19 cellular contexts compared by ENCODE assay signal in genomic region chr2:95333056-95333455, GRCh38. TPM values are rescaled to one million over a fixed set of nuclear protein-coding genes. Genes with fewer than 3 reads are reported as not detected.
"Had no signal": no experiment of that assay in that cellular context is flagged by ENCODE, and none has a peak within 500 bp of the region (broad histone marks: within the 10 kb centered on the region; RNA-seq: fewer than 3 reads in every experiment).

No MANE protein-coding gene starts in this region.

- H3K27me3 ChIP-seq: ascending aorta, gastroesophageal sphincter had no signal

- H3K27ac Mint-ChIP-seq: activated naive CD4-positive, alpha-beta T cell treated with anti-CD3 and anti-CD28 coated beads for 36 hours; activated T-helper 2 cell treated with anti-CD3 and anti-CD28 coated beads, Interferon-gamma antibody, Interleukin-2, Interleukin-4, amounts not matched to agents 10 μg/mL and 5 μg/mL and 100 μg/mL, durations not matched to agents 14 hours and 24 hours and 36 hours; natural killer cell treated with Interleukin-12 subunit alpha and Interleukin-12 subunit beta and Interleukin-15 and Interleukin-18, amount 100 ng/mL, for 72 hours; progenitor cell of endocrine pancreas had no signal

- H3K4me1 ChIP-seq: ascending aorta, left lung had no signal

- DNase-seq: activated CD4-positive, alpha-beta T cell treated with anti-CD3 and anti-CD28 coated beads, Interleukin-2, amount 50 U/mL, for 48 hours; activated naive CD4-positive, alpha-beta T cell treated with anti-CD3 and anti-CD28 coated beads for 36 hours; erythroblast; heart right ventricle; mesendoderm; nucleus accumbens; right cardiac atrium; small intestine; stimulated activated CD4-positive, alpha-beta T cell treated with anti-CD3 and anti-CD28 coated beads, Interleukin-4, amount 100 ng/mL, for 4 hours; stimulated activated CD8-positive, alpha-beta memory T cell treated with anti-CD3 and anti-CD28 coated beads, Interleukin-4, amount 100 ng/mL, for 48 hours; stimulated activated naive CD4-positive, alpha-beta T cell treated with Interleukin-2 at 50 U/mL for 16 hours; T-helper 9 cell; trophoblast cell had no signal

- H3K9me3 ChIP-seq: ascending aorta, gastroesophageal sphincter, heart right ventricle, left lung had no signal

- ATAC-seq: heart right ventricle; left lung; natural killer cell treated with Interleukin-12 subunit alpha and Interleukin-12 subunit beta and Interleukin-15 and Interleukin-18, amount 100 ng/mL, for 72 hours; right cardiac atrium had no signal

- H3K4me3 Mint-ChIP-seq: activated naive CD4-positive, alpha-beta T cell treated with anti-CD3 and anti-CD28 coated beads for 36 hours; natural killer cell treated with Interleukin-12 subunit alpha and Interleukin-12 subunit beta and Interleukin-15 and Interleukin-18, amount 100 ng/mL, for 72 hours had no signal

- H3K36me3 Mint-ChIP-seq: natural killer cell treated with Interleukin-12 subunit alpha and Interleukin-12 subunit beta and Interleukin-15 and Interleukin-18, amount 100 ng/mL, for 72 hours had no signal

- H3K27ac ChIP-seq: ascending aorta, heart right ventricle, left lung had no signal

- H3K4me3 ChIP-seq: ascending aorta, gastroesophageal sphincter, heart right ventricle, left lung had no signal

- H3K36me3 ChIP-seq: ascending aorta, gastroesophageal sphincter, heart right ventricle, left lung had no signal

- H3K9me3 Mint-ChIP-seq: activated naive CD4-positive, alpha-beta T cell treated with anti-CD3 and anti-CD28 coated beads for 36 hours; activated T-helper 2 cell treated with anti-CD3 and anti-CD28 coated beads, Interferon-gamma antibody, Interleukin-2, Interleukin-4, amounts not matched to agents 10 μg/mL and 5 μg/mL and 100 μg/mL, durations not matched to agents 14 hours and 24 hours and 36 hours; natural killer cell treated with Interleukin-12 subunit alpha and Interleukin-12 subunit beta and Interleukin-15 and Interleukin-18, amount 100 ng/mL, for 72 hours had no signal

RNA-seq across cellular contexts. Expression of gene KCNIP3, which starts 35.9 kb away (rescaled TPM):
- total RNA-seq: activated naive CD4-positive, alpha-beta T cell treated with anti-CD3 and anti-CD28 coated beads for 36 hours; natural killer cell treated with Interleukin-12 subunit alpha and Interleukin-12 subunit beta and Interleukin-15 and Interleukin-18, amount 100 ng/mL, for 72 hours had no signal

RNA-seq across cellular contexts. Expression of gene PROM2, which starts 58.8 kb away (rescaled TPM):
- total RNA-seq: ascending aorta had no signal
